8 cellular contexts compared by ENCODE assay signal in genomic region chr16:4506450-4506849, GRCh38. TPM values are rescaled to one million over a fixed set of nuclear protein-coding genes. Genes with fewer than 3 reads are reported as not detected.
DNase-seq lines count a peak whose midpoint lies in the region; ATAC-seq and TF ChIP-seq lines count a peak whose summit lies in the region.

No MANE protein-coding gene starts in this region.

- no TSS peak for BruUV-seq in Panc1 (replicated peaks; lab: Mats Ljungman, UMichigan)

- ATAC-seq in Panc1 (peak; percentile 90), omental fat pad (ENCODE audit: low FRiP score) (peak; percentile 25), upper lobe of right lung (peak; percentile 86), GM19395 (IDR thresholded peaks at IDR 0.05; ENCODE audit: unreplicated experiment) (no peak)

- in situ Hi-C loops in Panc1 (cut with HindIII; ENCODE audit: low pct_unique_long_range_greater_than_20kb, low sequenced_read_pairs), result no loop called here

- no peak overlapping the region for H3K4me3 ChIP-seq in Panc1 (ENCODE audit: low read depth in 2 of 2, low read length in 2 of 2)
- no peak overlapping the region for H3K4me3 ChIP-seq in upper lobe of right lung

- POLR2A ChIA-PET in Panc1 (lab: Charles Lee), result no interaction called here

- H3K4me1 ChIP-seq in Panc1 (ENCODE audit: control insufficient read depth, insufficient read depth, low read length) (peaks cover 3% of the 10 kb centered on the region; the same call in 1 of the 2 replicates), upper lobe of right lung (peaks cover 30% of the 10 kb centered on the region)

- peaks cover 2% of the 10 kb centered on the region; the same call in 1 of the 2 replicates for H3K36me3 ChIP-seq in Panc1 (ENCODE audit: control insufficient read depth, insufficient read depth, low read length)
- H3K36me3 ChIP-seq in upper lobe of right lung, result peaks cover 55% of the 10 kb centered on the region

- H3K9me3 ChIP-seq in Panc1 (ENCODE audit: control insufficient read depth, insufficient read depth, low read depth, low read length) (no peaks in the 10 kb centered on the region), upper lobe of right lung (no peaks in the 10 kb centered on the region)

- no peak overlapping the region for H3K27ac ChIP-seq in Panc1 (ENCODE audit: low read length)
- peak overlapping the region; percentile 20 for H3K27ac ChIP-seq in upper lobe of right lung

- intact Hi-C loops in Panc1 (cut with micrococcal nuclease; ENCODE audit: unreplicated experiment), result no loop called here
- intact Hi-C loops in upper lobe of right lung (cut with DNase I), result loop anchor here (5.0 kb wide), 1 partner anchor 41 kb away; no protein-coding TSS in a partner anchor

- TF ChIP-seq CTCF in Panc1 (IDR thresholded peaks at IDR 0.05) (peak; percentile 88), omental fat pad (IDR thresholded peaks at IDR 0.05) (peak in 1 of 3 donors; percentile 53), upper lobe of right lung (IDR thresholded peaks at IDR 0.05) (peak; percentile 84)

- peak; percentile 43 for DNase-seq in GM04503 (ENCODE audit: low read depth)
- DNase-seq in HuH-7 (ENCODE audit: low spot score), result peak; percentile 56
- DNase-seq in Panc1 (ENCODE audit: low read depth, low spot score), result peak; percentile 58
- DNase-seq in activated T-helper 9 cell treated with anti-CD3 and anti-CD28 coated beads, Interleukin-2, amount 50 U/mL, for 16 hours (ENCODE audit: low read depth), result peak; percentile 29
- DNase-seq in fibroblast of the conjunctiva (ENCODE audit: low read depth), result peak; percentile 77
- no peak for DNase-seq in omental fat pad (ENCODE audit: low spot score)
- DNase-seq in upper lobe of right lung, result no peak

- H3K27me3 ChIP-seq in Panc1 (ENCODE audit: control insufficient read depth, insufficient read depth, low read length) (no peaks in the 10 kb centered on the region), upper lobe of right lung (no peaks in the 10 kb centered on the region)

- CTCF ChIA-PET in Panc1 (lab: Charles Lee), result interaction anchor here (0.8 to 0.9 kb wide), 2 partner anchors 10 to 79 kb away, joined by 4 to 5 read pairs; no protein-coding TSS in a partner anchor

RNA-seq across cellular contexts. Expression of gene HMOX2, which starts 30.3 kb away (rescaled TPM):
- 72.6 TPM for total RNA-seq in Panc1 (2021; ENCODE audit: unreplicated experiment)
- polyA plus RNA-seq in Panc1 (2012; ENCODE audit: insufficient read length), result 114 TPM
- 100 to 1,000 TPM in 1 of 4 donors, 10 to 100 TPM in 3; 82.8 to 105 (median 96.5) TPM for total RNA-seq in omental fat pad
- total RNA-seq in upper lobe of right lung, result 53.0 TPM

RNA-seq across cellular contexts. Expression of gene NMRAL1, which starts 32.0 kb away (rescaled TPM):
- 109 TPM for total RNA-seq in Panc1 (2021; ENCODE audit: unreplicated experiment)
- 169 TPM for polyA plus RNA-seq in Panc1 (2012; ENCODE audit: insufficient read length)
- 10 to 100 TPM; 27.9 to 56.8 (median 44.5) TPM for total RNA-seq in omental fat pad
- total RNA-seq in upper lobe of right lung, result 39.0 TPM

RNA-seq across cellular contexts. Expression of gene CDIP1, which starts 32.1 kb away (rescaled TPM):
- total RNA-seq in Panc1 (2021; ENCODE audit: unreplicated experiment) (26.8 TPM), omental fat pad (10 to 100 TPM; 12.7 to 18.8 (median 14.2) TPM), upper lobe of right lung (23.8 TPM)
- polyA plus RNA-seq in Panc1 (2012; ENCODE audit: insufficient read length), result 32.9 TPM

RNA-seq across cellular contexts. Expression of gene C16orf96, which starts 49.7 kb away (rescaled TPM):
- total RNA-seq in Panc1 (2021; ENCODE audit: unreplicated experiment) (0.15 TPM), omental fat pad (under 1 TPM in 2 of 4 donors, not detected in 2; 0.19 to 0.36 TPM), upper lobe of right lung (0.32 TPM)
- 0.07 TPM for polyA plus RNA-seq in Panc1 (2012; ENCODE audit: insufficient read length)

Comparison
In these comparisons a context has a peak if more than half of its experiments do, and no peak if none do; other contexts are left out.
1. DNase-seq: peak in GM04503 (single experiment), HuH-7 (single experiment), Panc1 (single experiment), activated T-helper 9 cell treated with anti-CD3 and anti-CD28 coated beads, Interleukin-2, amount 50 U/mL, for 16 hours (single experiment) and fibroblast of the conjunctiva (single experiment); none in omental fat pad (single experiment) and upper lobe of right lung (single experiment).